In the genomic region with DNA sequence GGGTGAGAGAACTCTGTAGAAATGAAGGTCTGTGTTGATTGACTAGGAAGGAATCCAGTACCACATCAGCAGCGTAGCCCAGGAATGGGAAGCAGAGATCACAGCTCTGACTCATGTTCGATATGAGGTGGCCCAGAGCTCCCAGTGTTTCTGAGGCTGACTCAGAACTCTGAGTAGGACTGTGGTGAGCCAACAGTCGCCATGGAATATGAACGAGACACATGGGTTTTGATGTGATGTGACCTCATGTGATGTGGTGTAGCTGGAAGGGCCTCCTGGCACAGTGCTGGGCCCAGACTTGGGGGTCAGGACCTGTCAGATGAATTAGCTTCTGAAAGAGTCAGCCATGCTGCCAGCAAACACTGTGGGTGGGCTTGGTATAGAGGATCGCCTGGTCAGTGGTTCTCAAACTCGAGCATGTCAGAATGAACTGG, we compare ENCODE assay signal across 13 cellular contexts.
DNase-seq lines count a peak whose midpoint lies in the region; ATAC-seq and TF ChIP-seq lines count a peak whose summit lies in the region.
"Had no signal": no experiment of that assay in that cellular context is flagged by ENCODE, and none has a peak within 500 bp of the region (broad histone marks: within the 10 kb centered on the region; RNA-seq: fewer than 3 reads in every experiment).

No MANE protein-coding gene starts in this region.

- ATAC-seq in gastrocnemius medialis, result no peak

- intact Hi-C loops in gastrocnemius medialis (cut with DNase I; ENCODE audit: low total_unique reads), result no loop called here

- H3K36me3 ChIP-seq in skeletal muscle satellite cell (ENCODE audit: insufficient read depth, low read length) (no peaks in the 10 kb centered on the region), gastrocnemius medialis (no peaks in the 10 kb centered on the region)
- H3K36me3 ChIP-seq: ovary, transverse colon had no signal

- H3K9ac ChIP-seq in skeletal muscle satellite cell (ENCODE audit: low read depth, low read length), result peak overlapping the region; percentile 70

- in situ Hi-C loops in gastrocnemius medialis (cut with MboI; ENCODE audit: low sequenced_read_pairs in 4 of 4), result no loop called here

- no peak overlapping the region for H3K4me3 ChIP-seq in skeletal muscle satellite cell (ENCODE audit: low read length)
- H3K4me3 ChIP-seq in gastrocnemius medialis, result no peak overlapping the region
- H3K4me3 ChIP-seq: ovary, PC-9, transverse colon had no signal

- no peak for TF ChIP-seq POLR2A in gastrocnemius medialis (IDR thresholded peaks at IDR 0.05)

- TF ChIP-seq CTCF in gastrocnemius medialis (IDR thresholded peaks at IDR 0.05 in 4 of 5, conservative IDR thresholded peaks at IDR 0.05 in 1 of 5), result no peak

- H3K4me1 ChIP-seq in skeletal muscle satellite cell (ENCODE audit: control insufficient read depth, insufficient read depth, low read length), result peaks cover 59% of the 10 kb centered on the region
- no peaks in the 10 kb centered on the region for H3K4me1 ChIP-seq in gastrocnemius medialis
- H3K4me1 ChIP-seq: transverse colon had no signal

- no peak overlapping the region for H3K27ac ChIP-seq in gastrocnemius medialis
- H3K27ac ChIP-seq: 22Rv1, ovary, PC-9, transverse colon had no signal

- H3K9me3 ChIP-seq in skeletal muscle satellite cell (replicated peaks; ENCODE audit: low read length) (no peaks in the 10 kb centered on the region), gastrocnemius medialis (no peaks in the 10 kb centered on the region)
- H3K9me3 ChIP-seq: ovary, transverse colon had no signal

- DNase-seq in DMS53 (lab: John Stamatoyannopoulos, UW) (peak; percentile 10), DMS53 treated with DMSO at 0.1 percent for 48 hours (lab: John Stamatoyannopoulos, UW; ENCODE audit: unreplicated experiment) (no peak), MV-4-11 (lab: John Stamatoyannopoulos, UW) (peak; percentile 78), epidermal melanocyte (ENCODE audit: insufficient read length, low spot score) (peak; percentile 22), gastrocnemius medialis (no peak), dermis blood vessel endothelial cell (no peak), NCI-H345 treated with DMSO at 0.1 percent for 48 hours (lab: John Stamatoyannopoulos, UW; ENCODE audit: unreplicated experiment) (no peak)
- DNase-seq: MM.1S, ovary, PC-9, transverse colon had no signal

- H3K4me2 ChIP-seq in skeletal muscle satellite cell (ENCODE audit: low read length), result peak overlapping the region; percentile 58
- H3K4me2 ChIP-seq: PC-9 had no signal

- no peaks in the 10 kb centered on the region for H3K27me3 ChIP-seq in skeletal muscle satellite cell (ENCODE audit: control insufficient read depth, insufficient read depth, low read length)
- no peaks in the 10 kb centered on the region for H3K27me3 ChIP-seq in gastrocnemius medialis
- H3K27me3 ChIP-seq: ovary, transverse colon had no signal

Comparison
In these comparisons a context has a peak if more than half of its experiments do, and no peak if none do; other contexts are left out.
1. DNase-seq: peak in DMS53 (single experiment), MV-4-11 (single experiment) and epidermal melanocyte (single experiment); none in DMS53 treated with DMSO at 0.1 percent for 48 hours (single experiment), gastrocnemius medialis (0 of 2), dermis blood vessel endothelial cell (single experiment) and NCI-H345 treated with DMSO at 0.1 percent for 48 hours (single experiment).